8 cellular contexts compared by ENCODE assay signal in the genomic region with DNA sequence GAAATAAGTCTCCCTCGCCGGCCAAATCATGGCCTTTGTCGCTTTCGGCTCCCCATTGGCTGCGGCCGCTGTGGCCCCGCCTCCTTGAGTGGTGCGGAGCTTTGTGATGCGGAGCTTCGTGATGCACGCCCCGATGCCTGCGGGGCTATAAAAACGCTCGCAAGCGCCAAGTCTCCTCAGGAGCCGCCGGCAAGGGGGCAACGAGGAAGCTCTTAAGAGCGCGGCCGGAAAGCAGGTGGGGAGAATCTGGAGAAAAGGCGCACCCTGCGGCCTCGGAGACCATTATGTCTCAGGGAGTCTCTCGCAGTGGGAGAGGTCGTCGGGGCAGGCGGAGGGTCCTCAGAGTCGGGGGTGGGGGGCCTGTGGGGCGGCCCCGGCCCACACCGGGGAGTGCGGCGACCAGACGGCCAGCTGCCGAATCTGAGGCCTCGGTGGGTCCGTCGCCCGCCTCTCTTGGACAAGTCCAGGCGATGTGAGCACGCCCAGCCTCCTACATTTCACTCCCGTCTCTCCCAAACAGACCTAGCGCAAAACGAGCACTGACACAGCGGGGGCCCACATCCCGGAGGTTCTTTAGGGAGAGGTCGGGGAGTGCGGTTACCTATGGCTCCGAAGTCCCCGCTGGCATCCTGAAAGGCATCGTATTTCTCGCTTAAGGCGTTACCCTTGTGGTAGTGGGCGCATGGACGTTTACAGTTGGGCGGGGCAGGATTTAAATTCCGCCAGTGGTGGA. TPM values are rescaled to one million over a fixed set of nuclear protein-coding genes. Genes with fewer than 3 reads are reported as not detected.
A peak's percentile ranks its signal among the peaks of the same experiment; 100 is the strongest.
DNase-seq lines count a peak whose midpoint lies in the region; ATAC-seq, FAIRE-seq and TF ChIP-seq lines count a peak whose summit lies in the region.

A gene with protein sequence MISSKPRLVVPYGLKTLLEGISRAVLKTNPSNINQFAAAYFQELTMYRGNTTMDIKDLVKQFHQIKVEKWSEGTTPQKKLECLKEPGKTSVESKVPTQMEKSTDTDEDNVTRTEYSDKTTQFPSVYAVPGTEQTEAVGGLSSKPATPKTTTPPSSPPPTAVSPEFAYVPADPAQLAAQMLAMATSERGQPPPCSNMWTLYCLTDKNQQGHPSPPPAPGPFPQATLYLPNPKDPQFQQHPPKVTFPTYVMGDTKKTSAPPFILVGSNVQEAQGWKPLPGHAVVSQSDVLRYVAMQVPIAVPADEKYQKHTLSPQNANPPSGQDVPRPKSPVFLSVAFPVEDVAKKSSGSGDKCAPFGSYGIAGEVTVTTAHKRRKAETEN (plus strand): TSS at position 179 of the 733 bp plus-strand sequence. CDS start 4,053 bp downstream, outside the sequence.

- no peak for TF ChIP-seq CTCF in SK-N-SH (IDR thresholded peaks at IDR 0.05)
- TF ChIP-seq CTCF in cardiac muscle cell (IDR thresholded peaks at IDR 0.05; ENCODE audit: low read depth, low read length) = no peak
- TF ChIP-seq CTCF in pancreas (IDR thresholded peaks at IDR 0.05) = no peak
- TF ChIP-seq CTCF in thoracic aorta (IDR thresholded peaks at IDR 0.05) = no peak

- peak within 1 kb of the TSS; percentile 85 to 97 (median 89) for H3K4me3 Mint-ChIP-seq in CD8-positive, alpha-beta memory T cell

- peaks cover 0 to 11% (median 3%) of the 10 kb centered on the region in 3 donors for H3K36me3 Mint-ChIP-seq in CD8-positive, alpha-beta memory T cell

- H3F3A ChIP-seq in SK-N-SH (replicated peaks; ENCODE audit: insufficient read depth) = no peaks in the 10 kb centered on the region

- peaks cover 4% of the 10 kb centered on the region for H3K27me3 ChIP-seq in CD8-positive, alpha-beta memory T cell (ENCODE audit: insufficient read depth, low read length, poor library complexity, severe bottlenecking)
- no peaks in the 10 kb centered on the region for H3K27me3 ChIP-seq in SK-N-SH (ENCODE audit: insufficient read depth)
- H3K27me3 ChIP-seq in adipocyte (replicated peaks; ENCODE audit: control insufficient read depth, insufficient read depth, low read length) = no peaks in the 10 kb centered on the region
- H3K27me3 ChIP-seq in cardiac muscle cell = peaks cover 4% of the 10 kb centered on the region
- no peaks in the 10 kb centered on the region for H3K27me3 ChIP-seq in pancreas
- H3K27me3 ChIP-seq in thoracic aorta (replicated peaks; ENCODE audit: insufficient read depth) = no peaks in the 10 kb centered on the region

- H3K4me1 Mint-ChIP-seq in CD8-positive, alpha-beta memory T cell = peaks cover 29 to 36% (median 31%) of the 10 kb centered on the region in 3 donors

- no peaks in the 10 kb centered on the region for H3K36me3 ChIP-seq in CD8-positive, alpha-beta memory T cell (ENCODE audit: insufficient read depth, low read length)
- H3K36me3 ChIP-seq in SK-N-SH (replicated peaks in 1 of 2; ENCODE audit: control insufficient read depth in 1 of 2, insufficient read depth in 2 of 2, low read length in 1 of 2) = peaks cover 0 to 4% of the 10 kb centered on the region in 2 experiments
- peaks cover 16% of the 10 kb centered on the region for H3K36me3 ChIP-seq in adipocyte (ENCODE audit: control insufficient read depth, insufficient read depth, low read length, severe bottlenecking)
- H3K36me3 ChIP-seq in cardiac muscle cell = no peaks in the 10 kb centered on the region
- H3K36me3 ChIP-seq in pancreas = no peaks in the 10 kb centered on the region
- no peaks in the 10 kb centered on the region for H3K36me3 ChIP-seq in thoracic aorta

- no peak for FAIRE-seq in pancreas (lab: Jason Lieb, UNC)

- H3K9me2 ChIP-seq in SK-N-SH = no peaks in the 10 kb centered on the region

- TF ChIP-seq RAD21 in SK-N-SH (IDR thresholded peaks at IDR 0.05; ENCODE audit: low read length) = no peak

- H3K27ac Mint-ChIP-seq in CD8-positive, alpha-beta memory T cell = peak within 1 kb of the TSS; percentile 29 to 90 (median 85)

- H2AFZ ChIP-seq in SK-N-SH (ENCODE audit: low read depth) = peak within 1 kb of the TSS; percentile 96

- no peak for TF ChIP-seq EP300 in SK-N-SH (IDR thresholded peaks at IDR 0.05; ENCODE audit: borderline replicate concordance in 1 of 2, low read depth in 1 of 2, low read length in 1 of 2)

- H3K9ac ChIP-seq in SK-N-SH (peak within 1 kb of the TSS; percentile 78), adipocyte (ENCODE audit: low read length) (peak within 1 kb of the TSS; percentile 81)

- H3K27me3 Mint-ChIP-seq in CD8-positive, alpha-beta memory T cell = peaks cover 14 to 17% of the 10 kb centered on the region in 2 donors

- H3K9me3 ChIP-seq in CD8-positive, alpha-beta memory T cell (ENCODE audit: low read length) = no peaks in the 10 kb centered on the region
- H3K9me3 ChIP-seq in SK-N-SH = no peaks in the 10 kb centered on the region
- H3K9me3 ChIP-seq in adipocyte (ENCODE audit: control insufficient read depth, low read length) = no peaks in the 10 kb centered on the region
- H3K9me3 ChIP-seq in cardiac muscle cell (ENCODE audit: low read depth) = no peaks in the 10 kb centered on the region
- H3K9me3 ChIP-seq in pancreas = no peaks in the 10 kb centered on the region
- no peaks in the 10 kb centered on the region for H3K9me3 ChIP-seq in thoracic aorta

- intact Hi-C loops in pancreas (cut with DNase I) = no loop called here

- H4K20me1 ChIP-seq in SK-N-SH (ENCODE audit: insufficient read depth) = no peaks in the 10 kb centered on the region

- ATAC-seq in GM19455 (IDR thresholded peaks at IDR 0.05; ENCODE audit: unreplicated experiment) (peak; percentile 95), pancreas (peak; percentile 88 to 94 (median 90)), thoracic aorta (ENCODE audit: insufficient number of reproducible peaks, low FRiP score, low read depth) (peak; percentile 77)

- peak within 1 kb of the TSS; percentile 57 for H3K4me3 ChIP-seq in CD8-positive, alpha-beta memory T cell (ENCODE audit: low read length)
- H3K4me3 ChIP-seq in SK-N-SH (ENCODE audit: low read depth in 2 of 2, low read length in 1 of 2) (peak within 1 kb of the TSS; percentile 65 to 73), adipocyte (ENCODE audit: low read length) (peak within 1 kb of the TSS; percentile 83), cardiac muscle cell (peak within 1 kb of the TSS; percentile 33), pancreas (peak within 1 kb of the TSS; percentile 20 to 55 (median 42)), thoracic aorta (peak within 1 kb of the TSS; percentile 94)

- no peak within 1 kb of the TSS for H3K27ac ChIP-seq in CD8-positive, alpha-beta memory T cell (ENCODE audit: low read depth, low read length)
- H3K27ac ChIP-seq in SK-N-SH (ENCODE audit: low read depth in 2 of 2, low read length in 1 of 2) (peak within 1 kb of the TSS; percentile 52 to 76; a peak in 3 of 4 replicates), cardiac muscle cell (no peak within 1 kb of the TSS), pancreas (peak within 1 kb of the TSS in 1 of 4 donors; percentile 25), thoracic aorta (peak within 1 kb of the TSS; percentile 17 to 55)

- peak within 1 kb of the TSS; percentile 69 for H3K4me2 ChIP-seq in SK-N-SH

- DNase-seq in CD8-positive, alpha-beta memory T cell = peak; percentile 61 to 82 (median 71)
- DNase-seq in HPDE6-E6E7 (ENCODE audit: extremely low spot score) = peak; percentile 74
- DNase-seq in SK-N-SH = peak; percentile 88
- peak; percentile 92 for DNase-seq in adipocyte (ENCODE audit: low read depth)
- DNase-seq in cardiac muscle cell (ENCODE audit: low read depth in 1 of 2, low spot score in 1 of 2) = peak; percentile 56 to 88
- DNase-seq in pancreas = peak; percentile 25 to 76 (median 62)
- DNase-seq in thoracic aorta (ENCODE audit: low spot score) = peak; percentile 32

- POLR2A ChIA-PET in CD8-positive, alpha-beta memory T cell (lab: Charles Lee) = interaction anchor here (0.7 to 1.2 kb wide), 4 partner anchors 14 to 478 kb away, joined by 3 to 4 read pairs (median 3); no protein-coding TSS in a partner anchor
- POLR2A ChIA-PET in SK-N-SH (lab: Yijun Ruan, JAX) = interaction anchor here (0.7 to 1.5 kb wide), 9 partner anchors 10 to 343 kb away, joined by 3 to 4 read pairs (median 3); no protein-coding TSS in a partner anchor

- peaks cover 15% of the 10 kb centered on the region for H3K79me2 ChIP-seq in SK-N-SH (ENCODE audit: insufficient read depth)

- 2% methylated on average over 35 of the region's 59 CpGs for WGBS in SK-N-SH (ENCODE audit: low lambda C conversion rate)
- WGBS in pancreas, 2 donors = 3 to 4% methylated on average over 59 of the region's 59 CpGs

- CTCF ChIA-PET in CD8-positive, alpha-beta memory T cell (lab: Charles Lee) = interaction anchor here (0.9 to 1.3 kb wide), 3 partner anchors 180 to 350 kb away, joined by 3 to 4 read pairs (median 3); no protein-coding TSS in a partner anchor
- CTCF ChIA-PET in SK-N-SH (lab: Yijun Ruan, JAX) = interaction anchor here (0.9 to 1.6 kb wide), 4 partner anchors 14 to 325 kb away, joined by 3 read pairs; no protein-coding TSS in a partner anchor

- peaks cover 9% of the 10 kb centered on the region for H3K4me1 ChIP-seq in CD8-positive, alpha-beta memory T cell (ENCODE audit: insufficient read depth, low read length)
- peaks cover 0 to 4% of the 10 kb centered on the region in 2 experiments; a peak in 1 of 4 replicates for H3K4me1 ChIP-seq in SK-N-SH (ENCODE audit: control insufficient read depth in 1 of 2, insufficient read depth in 2 of 2, low read depth in 1 of 2, low read length in 1 of 2)
- H3K4me1 ChIP-seq in adipocyte (ENCODE audit: control insufficient read depth, insufficient read depth, low read length) = peaks cover 13% of the 10 kb centered on the region
- H3K4me1 ChIP-seq in cardiac muscle cell (ENCODE audit: low read depth) = no peaks in the 10 kb centered on the region
- H3K4me1 ChIP-seq in pancreas = no peaks in the 10 kb centered on the region
- peaks cover 0 to 3% of the 10 kb centered on the region in 2 donors for H3K4me1 ChIP-seq in thoracic aorta (ENCODE audit: control insufficient read depth in 1 of 2, low read depth in 2 of 2)

- H3K9me3 Mint-ChIP-seq in CD8-positive, alpha-beta memory T cell = no peaks in the 10 kb centered on the region

TF ChIP-seq in SK-N-SH, 30 proteins besides CTCF, POLR2A, EP300 and RAD21 (continues in another document):
- 0 out of 2 replicates have a peak, but pooled peaks have one; percentile 60 for TF ChIP-seq YY1 (IDR thresholded peaks at IDR 0.05; ENCODE audit: low read depth)

RNA-seq across cellular contexts. Expression of the gene that starts here (rescaled TPM):
- total RNA-seq in CD8-positive, alpha-beta memory T cell = 1 to 10 TPM; 1.2 to 1.7 TPM
- polyA plus RNA-seq in CD8-positive, alpha-beta memory T cell = 0.62 TPM
- 15.0 and 15.2 TPM in 2 replicates for polyA plus RNA-seq in SK-N-SH (2012; rRNA removed)
- polyA plus RNA-seq in SK-N-SH (2012; cell fraction: cytosol; rRNA removed) = 13.3 TPM in 2 replicates
- polyA plus RNA-seq in SK-N-SH (2012; cell fraction: nucleus; rRNA removed) = 16.6 and 25.4 TPM in 2 replicates
- 0.99 and 1.7 TPM in 2 replicates for total RNA-seq in cardiac muscle cell
- 2.0 and 2.6 TPM in 2 replicates for polyA plus RNA-seq in cardiac muscle cell
- total RNA-seq in pancreas = under 1 TPM in 5 of 6 donors, not detected in 1; 0.20 to 0.78 (median 0.25) TPM
- polyA plus RNA-seq in pancreas = under 1 TPM; 0.23 to 0.33 TPM
- 1 to 10 TPM; 1.8 to 6.1 TPM for total RNA-seq in thoracic aorta

Comparison
In these comparisons a context has a peak if more than half of its experiments do, and no peak if none do; other contexts are left out.
1. Peak in DNase-seq, ATAC-seq and H3K4me3 ChIP-seq in pancreas; RNA of the gene not detected or under 1 TPM.
2. DNase-seq: peak in every context shown above with its lines; median percentile 92 in adipocyte; 88 in SK-N-SH; 74 in HPDE6-E6E7; 72 in cardiac muscle cell; 71 in CD8-positive, alpha-beta memory T cell; 62 in pancreas; 32 in thoracic aorta.
3. H3K27ac ChIP-seq: peak in SK-N-SH (2 of 2) and thoracic aorta (2 of 2); none in CD8-positive, alpha-beta memory T cell (single experiment) and cardiac muscle cell (single experiment).
4. H3K4me3 ChIP-seq: peak in every context shown above with its lines; median percentile 94 in thoracic aorta; 83 in adipocyte; 69 in SK-N-SH; 57 in CD8-positive, alpha-beta memory T cell; 42 in pancreas; 33 in cardiac muscle cell.
5. Peak in every context shown above with its lines, with median percentiles within 50 percentile points of each other: ATAC-seq.